Comparison of ENCODE assay signal across 17 cellular contexts in the genomic region with DNA sequence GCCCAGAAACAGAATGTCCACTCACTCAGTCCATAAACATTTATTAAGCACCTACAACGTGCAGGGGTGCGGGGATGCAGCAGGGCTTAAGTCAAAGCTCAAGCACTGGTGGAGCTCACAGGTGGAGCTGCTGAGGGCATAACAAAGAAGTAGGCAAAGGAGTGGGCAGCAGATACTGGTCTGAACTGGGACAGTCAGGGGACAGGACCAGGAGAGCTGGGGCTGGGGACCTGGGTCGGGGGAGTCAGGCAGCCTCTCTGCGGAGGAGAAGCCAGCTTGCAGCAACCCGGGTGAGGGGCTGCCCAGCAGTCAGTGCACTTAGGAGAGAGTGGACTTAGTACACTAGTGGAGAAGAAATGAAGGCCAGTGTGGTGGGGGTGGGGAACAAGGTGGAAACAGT. TPM values are rescaled to one million over a fixed set of nuclear protein-coding genes. Genes with fewer than 3 reads are reported as not detected.
DNase-seq lines count a peak whose midpoint lies in the region; ATAC-seq and TF ChIP-seq lines count a peak whose summit lies in the region.
"Had no signal": no experiment of that assay in that cellular context is flagged by ENCODE, and none has a peak within 500 bp of the region (broad histone marks: within the 10 kb centered on the region; RNA-seq: fewer than 3 reads in every experiment).

No MANE protein-coding gene starts in this region.

- peaks cover 28% of the 10 kb centered on the region for H3F3A ChIP-seq in MM.1S (ENCODE audit: insufficient read depth, low read length)

- DNase-seq in GM12865 (ENCODE audit: low read depth) (no peak), MM.1S (peak; percentile 4), memory B cell (ENCODE audit: low spot score in 2 of 2) (no peak), inferior parietal cortex (ENCODE audit: extremely low spot score) (no peak), ascending aorta (ENCODE audit: low spot score in 2 of 2) (no peak), left lung (no peak)
- no peak for DNase-seq in stimulated activated naive B cell treated with anti-CD40 and anti-IgM and Interleukin-4, amounts not matched to agents 10 μg/mL and 1 μg/mL and 100 μg/mL, for 72 hours
- DNase-seq: ACHN, GDM1, NCI-H1092 treated with DMSO at 0.1 percent for 48 hours, NCI-H446, NCI-H526 treated with DMSO at 0.1 percent for 48 hours had no signal

- no peaks in the 10 kb centered on the region for H3K36me3 ChIP-seq in MM.1S (replicated peaks; ENCODE audit: insufficient read depth, low read length)
- no peaks in the 10 kb centered on the region for H3K36me3 ChIP-seq in ascending aorta
- no peaks in the 10 kb centered on the region for H3K36me3 ChIP-seq in left lung
- H3K36me3 ChIP-seq: HAP-1, SJSA1 had no signal

- H2AFZ ChIP-seq in MM.1S (ENCODE audit: low read length) = no peak overlapping the region

- peaks cover 12% of the 10 kb centered on the region for H3K79me2 ChIP-seq in MM.1S (ENCODE audit: low read length)

- H3K27me3 ChIP-seq in MM.1S (replicated peaks; ENCODE audit: insufficient read depth, low read length) (no peaks in the 10 kb centered on the region), ascending aorta (no peaks in the 10 kb centered on the region), left lung (no peaks in the 10 kb centered on the region)
- H3K27me3 ChIP-seq: SJSA1 had no signal

- no peaks in the 10 kb centered on the region for H4K20me1 ChIP-seq in MM.1S (ENCODE audit: insufficient read depth, low read length)

- no peak for ATAC-seq in memory B cell (ENCODE audit: low read depth)
- ATAC-seq in stimulated activated naive B cell treated with anti-CD40 and anti-IgM and Interleukin-4, amounts not matched to agents 10 μg/mL and 1 μg/mL and 100 μg/mL, for 72 hours (replicated peaks) = no peak
- no peak for ATAC-seq in left lung
- ATAC-seq: Panc1 had no signal

- H3K27ac ChIP-seq in MM.1S (ENCODE audit: low read length) (no peak overlapping the region), ascending aorta (no peak overlapping the region), left lung (no peak overlapping the region)
- H3K27ac ChIP-seq: SJSA1 had no signal

- no peaks in the 10 kb centered on the region for H3K36me3 Mint-ChIP-seq in memory B cell
- H3K36me3 Mint-ChIP-seq in stimulated activated naive B cell treated with anti-CD40 and anti-IgM and Interleukin-4, amounts not matched to agents 10 μg/mL and 1 μg/mL and 100 μg/mL, for 72 hours = peaks cover 3 to 12% of the 10 kb centered on the region in 2 donors

- no peak overlapping the region for H3K4me2 ChIP-seq in MM.1S (ENCODE audit: low read depth, low read length)

- H3K4me1 ChIP-seq in MM.1S (ENCODE audit: low read length) (peaks cover 44% of the 10 kb centered on the region), ascending aorta (no peaks in the 10 kb centered on the region), left lung (no peaks in the 10 kb centered on the region)
- H3K4me1 ChIP-seq: HAP-1 had no signal

- H3K4me1 Mint-ChIP-seq in memory B cell = peaks cover 50% of the 10 kb centered on the region
- H3K4me1 Mint-ChIP-seq in stimulated activated naive B cell treated with anti-CD40 and anti-IgM and Interleukin-4, amounts not matched to agents 10 μg/mL and 1 μg/mL and 100 μg/mL, for 72 hours = peaks cover 60 to 90% of the 10 kb centered on the region in 2 donors

- H3K9ac ChIP-seq in MM.1S (ENCODE audit: low read length) = no peak overlapping the region

- no peaks in the 10 kb centered on the region for H3K9me3 Mint-ChIP-seq in memory B cell
- H3K9me3 Mint-ChIP-seq in stimulated activated naive B cell treated with anti-CD40 and anti-IgM and Interleukin-4, amounts not matched to agents 10 μg/mL and 1 μg/mL and 100 μg/mL, for 72 hours = no peaks in the 10 kb centered on the region

- no peak for TF ChIP-seq CTCF in GM12865 (IDR thresholded peaks at IDR 0.05; ENCODE audit: insufficient read depth, low read depth, low read length, missing control alignments)
- TF ChIP-seq CTCF in MM.1S (IDR thresholded peaks at IDR 0.05; ENCODE audit: low read length) = no peak
- TF ChIP-seq CTCF in ascending aorta (IDR thresholded peaks at IDR 0.05) = no peak
- no peak for TF ChIP-seq CTCF in left lung (IDR thresholded peaks at IDR 0.05)

- intact Hi-C loops in ascending aorta (cut with DNase I) (no loop called here), left lung (cut with DNase I) (no loop called here)

- H3K9me3 ChIP-seq in MM.1S (replicated peaks; ENCODE audit: insufficient read depth, low read length) (no peaks in the 10 kb centered on the region), ascending aorta (no peaks in the 10 kb centered on the region), left lung (no peaks in the 10 kb centered on the region)
- H3K9me3 ChIP-seq: HAP-1, SJSA1 had no signal

- H3K9me2 ChIP-seq in MM.1S (replicated peaks; ENCODE audit: insufficient read depth, low read length) = no peaks in the 10 kb centered on the region

- H3K27me3 Mint-ChIP-seq in memory B cell = no peaks in the 10 kb centered on the region
- H3K27me3 Mint-ChIP-seq in stimulated activated naive B cell treated with anti-CD40 and anti-IgM and Interleukin-4, amounts not matched to agents 10 μg/mL and 1 μg/mL and 100 μg/mL, for 72 hours = no peaks in the 10 kb centered on the region

- peak overlapping the region; percentile 58 for H3K4me3 ChIP-seq in GM12865 (ENCODE audit: low read depth, low read length)
- no peak overlapping the region for H3K4me3 ChIP-seq in MM.1S (ENCODE audit: low read length)
- H3K4me3 ChIP-seq in ascending aorta = no peak overlapping the region
- H3K4me3 ChIP-seq in left lung = no peak overlapping the region
- H3K4me3 ChIP-seq: HAP-1, SJSA1 had no signal

- H3K4me3 Mint-ChIP-seq in memory B cell = no peak overlapping the region
- H3K4me3 Mint-ChIP-seq in stimulated activated naive B cell treated with anti-CD40 and anti-IgM and Interleukin-4, amounts not matched to agents 10 μg/mL and 1 μg/mL and 100 μg/mL, for 72 hours = peak overlapping the region in 1 of 2 donors; percentile 24

- H3K27ac Mint-ChIP-seq in memory B cell = peak overlapping the region; percentile 99
- H3K27ac Mint-ChIP-seq in stimulated activated naive B cell treated with anti-CD40 and anti-IgM and Interleukin-4, amounts not matched to agents 10 μg/mL and 1 μg/mL and 100 μg/mL, for 72 hours = peak overlapping the region; percentile 99

RNA-seq across cellular contexts. Expression of gene TNFRSF13B, which starts 10.0 kb away (rescaled TPM):
- total RNA-seq in ascending aorta (not detected), left lung (under 1 TPM; 0.61 to 0.79 TPM)
- total RNA-seq: Daoy, LHCN-M2, SJSA1 had no signal
